In genomic region chr3:73621388-73621787, GRCh38 we compare ENCODE assay signal across 11 cellular contexts. TPM values are rescaled to one million over a fixed set of nuclear protein-coding genes. Genes with fewer than 3 reads are reported as not detected.
A peak's percentile ranks its signal among the peaks of the same experiment; 100 is the strongest.
DNase-seq lines count a peak whose midpoint lies in the region; ATAC-seq and TF ChIP-seq lines count a peak whose summit lies in the region.
"Had no signal": no experiment of that assay in that cellular context is flagged by ENCODE, and none has a peak within 500 bp of the region (broad histone marks: within the 10 kb centered on the region; RNA-seq: fewer than 3 reads in every experiment).

No MANE protein-coding gene starts in this region.

- 11 to 29% (median 17%) methylated on average over 4 of the region's 4 CpGs for WGBS in adrenal gland, 4 donors
- 7% methylated on average over 4 of the region's 4 CpGs for WGBS in prostate gland

- no peaks in the 10 kb centered on the region for H3K27me3 ChIP-seq in adrenal gland
- H3K27me3 ChIP-seq in left ventricle myocardium inferior (ENCODE audit: low read depth): peaks cover 17% of the 10 kb centered on the region
- no peaks in the 10 kb centered on the region for H3K27me3 ChIP-seq in prostate gland (replicated peaks; ENCODE audit: insufficient read depth)

- H3K9me3 ChIP-seq in adrenal gland (replicated peaks in 1 of 3): no peaks in the 10 kb centered on the region
- H3K9me3 ChIP-seq in left ventricle myocardium inferior (replicated peaks): no peaks in the 10 kb centered on the region
- H3K9me3 ChIP-seq in prostate gland: no peaks in the 10 kb centered on the region

- TF ChIP-seq POLR2A in adrenal gland (IDR thresholded peaks at IDR 0.05) (no peak), prostate gland (IDR thresholded peaks at IDR 0.05) (no peak)

- ATAC-seq in HG03039 (IDR thresholded peaks at IDR 0.05; ENCODE audit: unreplicated experiment) (no peak), GM21360 (IDR thresholded peaks at IDR 0.05; ENCODE audit: unreplicated experiment) (no peak)

- intact Hi-C loops in adrenal gland (cut with DNase I): loop anchor here (5.0 to 10.0 kb wide), 2 partner anchors 107 to 226 kb away; no protein-coding TSS in a partner anchor
- intact Hi-C loops in left ventricle myocardium inferior (cut with micrococcal nuclease): no loop called here
- intact Hi-C loops in prostate gland (cut with DNase I): loop anchor here (5.0 to 10.0 kb wide), 4 partner anchors 99 to 517 kb away; no protein-coding TSS in a partner anchor

- POLR2A ChIA-PET in HEK293T (lab: Yijun Ruan, JAX): interaction anchor here (0.7 kb wide), 1 partner anchor 21 kb away, joined by 3 read pairs; no protein-coding TSS in a partner anchor

- CTCF ChIA-PET in HEK293T (lab: Yijun Ruan, JAX): interaction anchor here (1.2 to 1.3 kb wide), 2 partner anchors 21 to 113 kb away, joined by 3 to 6 read pairs; no protein-coding TSS in a partner anchor

- H3K4me3 ChIP-seq in adrenal gland (peak overlapping the region in 1 of 4 donors; percentile 68), left ventricle myocardium inferior (peak overlapping the region; percentile 78), prostate gland (peak overlapping the region; percentile 78 to 81)

- DNase-seq in AG20443 (ENCODE audit: low spot score) (peak; percentile 24), adrenal gland (peak in 1 of 7 donors; percentile 23), left ventricle myocardium inferior (peak; percentile 25), prostate gland (ENCODE audit: low spot score) (peak; percentile 24), germinal center (ENCODE audit: low spot score) (no peak), HEK293T (ENCODE audit: extremely low spot score) (no peak)
- DNase-seq: activated CD4-positive, alpha-beta T cell treated with anti-CD3 and anti-CD28 coated beads for 48 hours; amniotic stem cell; RPMI8226 had no signal

- H3K27ac ChIP-seq in adrenal gland (peak overlapping the region in 4 of 5 donors; percentile 8 to 86 (median 46)), left ventricle myocardium inferior (replicated peaks) (peak overlapping the region; percentile 96), prostate gland (peak overlapping the region; percentile 88 to 92)

- no peaks in the 10 kb centered on the region for H3K36me3 ChIP-seq in adrenal gland (replicated peaks in 1 of 2)
- H3K36me3 ChIP-seq in left ventricle myocardium inferior: no peaks in the 10 kb centered on the region
- H3K36me3 ChIP-seq in prostate gland: no peaks in the 10 kb centered on the region

- TF ChIP-seq CTCF in adrenal gland (IDR thresholded peaks at IDR 0.05) (no peak), left ventricle myocardium inferior (IDR thresholded peaks at IDR 0.05; ENCODE audit: borderline replicate concordance) (no peak), prostate gland (IDR thresholded peaks at IDR 0.05) (peak in 1 of 4 experiments; percentile 6)

- H3K4me1 ChIP-seq in adrenal gland (replicated peaks in 1 of 2) (peaks cover 9 to 24% of the 10 kb centered on the region in 2 donors), left ventricle myocardium inferior (peaks cover 81% of the 10 kb centered on the region), prostate gland (replicated peaks) (peaks cover 5% of the 10 kb centered on the region)

TF ChIP-seq in HEK293T, 16 proteins besides CTCF, POLR2A, EP300 and RAD21:
- TF ChIP-seq FOXM1 (IDR thresholded peaks at IDR 0.05; ENCODE audit: borderline replicate concordance) (no peak), ARNT (IDR thresholded peaks at IDR 0.05) (no peak), L3MBTL2 (conservative IDR thresholded peaks at IDR 0.05) (no peak), SUZ12 (IDR thresholded peaks at IDR 0.05) (no peak), CTBP1 (IDR thresholded peaks at IDR 0.05; ENCODE audit: borderline replicate concordance) (no peak)

RNA-seq across cellular contexts. Expression of gene PDZRN3, which starts 3.4 kb away (rescaled TPM):
- total RNA-seq in adrenal gland: 100 to 1,000 TPM in 1 of 8 donors, 10 to 100 TPM in 7; 11.5 to 126 (median 72.6) TPM
- polyA plus RNA-seq in adrenal gland: 10 to 100 TPM; 16.4 to 60.2 (median 32.2) TPM
- total RNA-seq in left ventricle myocardium inferior: 114 TPM
- 100 to 1,000 TPM in 1 of 2 donors, 10 to 100 TPM in 1; 80.9 to 143 TPM for total RNA-seq in prostate gland

Comparison
In these comparisons a context has a peak if more than half of its experiments do, and no peak if none do; other contexts are left out.
1. DNase-seq: peak in AG20443 (single experiment), left ventricle myocardium inferior (single experiment) and prostate gland (single experiment); none in germinal center (single experiment) and HEK293T (single experiment).
2. Peak in every context shown above with its lines, with median percentiles within 50 percentile points of each other: H3K27ac ChIP-seq.